ENCODE assay signal across 8 cellular contexts in genomic region chr2:87398567-87399305, GRCh38.
DNase-seq lines count a peak whose midpoint lies in the region; ATAC-seq, FAIRE-seq and TF ChIP-seq lines count a peak whose summit lies in the region.
"Not testable (repeated sequence)": the region's sequence is repeated elsewhere in the genome, so short reads cannot be mapped to it uniquely, and the experiment has no call there.

No MANE protein-coding gene starts in this region.

- not testable (repeated sequence) for H3K4me3 ChIP-seq in kidney (ENCODE audit: low read length in 2 of 2); prostate gland; aorta (ENCODE audit: low read length in 2 of 2)

- H3K27ac Mint-ChIP-seq in type B pancreatic cell = not testable (repeated sequence)

- not testable (repeated sequence) for H3K4me1 ChIP-seq in foreskin keratinocyte; kidney (ENCODE audit: control insufficient read depth in 1 of 2, insufficient read depth in 1 of 2, low read depth in 1 of 2, low read length in 2 of 2); prostate gland (replicated peaks); aorta (ENCODE audit: control insufficient read depth in 1 of 2, insufficient read depth in 2 of 2, low read length in 2 of 2)

- not testable (repeated sequence) for H3K4me3 Mint-ChIP-seq in type B pancreatic cell

- peak; percentile 28 for DNase-seq in activated CD4-positive, CD25-positive, alpha-beta regulatory T cell treated with anti-CD3 and anti-CD28 coated beads, Interleukin-2, amount 50 U/mL, for 72 hours
- DNase-seq in foreskin keratinocyte = not testable (repeated sequence)
- peak; percentile 76 for DNase-seq in cardiac septum (ENCODE audit: low spot score)
- DNase-seq in kidney = peak; percentile 78
- peak; percentile 89 for DNase-seq in mesenteric fat pad (ENCODE audit: low spot score)
- peak; percentile 4 for DNase-seq in prostate gland (ENCODE audit: low spot score)
- peak; percentile 68 for DNase-seq in type B pancreatic cell (ENCODE audit: extremely low spot score, unreplicated experiment)
- peak; percentile 43 to 73 for DNase-seq in aorta

- not testable (repeated sequence) for H3K4me1 Mint-ChIP-seq in type B pancreatic cell (ENCODE audit: unreplicated experiment)

- intact Hi-C loops in cardiac septum (cut with DNase I); kidney (cut with DNase I); prostate gland (cut with DNase I); aorta (cut with DNase I): not testable (repeated sequence)

- not testable (repeated sequence) for TF ChIP-seq POLR2A in prostate gland (IDR thresholded peaks at IDR 0.05)

- H3K27me3 Mint-ChIP-seq in type B pancreatic cell = not testable (repeated sequence)

- H3K36me3 ChIP-seq in kidney (ENCODE audit: control insufficient read depth in 1 of 2, insufficient read depth in 2 of 2, low read length in 2 of 2); prostate gland; aorta (ENCODE audit: control insufficient read depth in 1 of 2, insufficient read depth in 2 of 2, low read length in 1 of 2): not testable (repeated sequence)

- not testable (repeated sequence) for H3K9ac ChIP-seq in kidney (ENCODE audit: low read length in 2 of 2)

- ATAC-seq in foreskin keratinocyte = peak; percentile 45
- not testable (repeated sequence) for ATAC-seq in aorta (ENCODE audit: low FRiP score)

- 78% methylated on average over 4 of the region's 8 CpGs for WGBS in prostate gland
- 87 to 91% methylated on average over 6 to 7 of the region's 8 CpGs for WGBS in aorta, 2 donors

- not testable (repeated sequence) for FAIRE-seq in kidney (lab: Jason Lieb, UNC)

- not testable (repeated sequence) for H3K27ac ChIP-seq in foreskin keratinocyte; kidney (ENCODE audit: low read depth in 2 of 2, low read length in 2 of 2); prostate gland; aorta (ENCODE audit: low read depth in 1 of 2, low read length in 2 of 2)

- not testable (repeated sequence) for H3K9me3 Mint-ChIP-seq in type B pancreatic cell

- not testable (repeated sequence) for H3K27me3 ChIP-seq in foreskin keratinocyte; prostate gland (replicated peaks; ENCODE audit: insufficient read depth); aorta (ENCODE audit: control insufficient read depth in 1 of 2, insufficient read depth in 2 of 2, low read length in 1 of 2)

- H3K9me3 ChIP-seq in kidney (ENCODE audit: control insufficient read depth in 1 of 2, low read length in 2 of 2); prostate gland; aorta (ENCODE audit: control insufficient read depth, low read length): not testable (repeated sequence)

- not testable (repeated sequence) for TF ChIP-seq CTCF in foreskin keratinocyte (conservative IDR thresholded peaks at IDR 0.05); kidney (IDR thresholded peaks at IDR 0.05; ENCODE audit: borderline replicate concordance, extremely low read depth, insufficient read depth); prostate gland (IDR thresholded peaks at IDR 0.05); type B pancreatic cell (conservative IDR thresholded peaks at IDR 0.05)

- H3K36me3 Mint-ChIP-seq in type B pancreatic cell = not testable (repeated sequence)
